1 cellular context compared by ENCODE assay signal in the genomic region with DNA sequence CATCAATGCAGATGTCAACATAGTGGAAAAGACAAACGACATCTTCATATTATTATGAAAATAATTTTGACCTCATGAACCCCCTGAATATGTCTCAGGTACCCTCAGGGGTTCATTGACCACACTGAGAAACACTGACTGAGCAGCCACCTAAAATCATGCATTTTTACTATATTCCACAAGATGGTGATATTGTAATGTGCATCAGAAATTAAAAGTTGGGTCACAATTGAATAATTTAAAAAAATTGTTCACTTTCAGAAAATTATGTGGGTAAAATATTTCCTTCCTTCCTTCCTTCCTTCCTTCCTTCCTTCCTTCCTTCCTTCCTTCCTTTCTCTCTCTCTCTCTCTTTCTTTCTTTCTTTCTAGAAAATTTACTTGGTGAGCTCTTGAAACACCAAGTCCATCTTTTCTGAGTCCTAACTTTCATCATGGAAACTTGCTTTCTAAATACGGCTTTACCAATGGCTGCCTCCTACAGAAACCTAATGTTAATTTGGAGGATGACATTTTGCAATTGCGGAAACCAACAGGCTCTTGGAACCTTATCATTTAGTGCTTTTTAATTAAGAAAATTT.
A peak's percentile ranks its signal among the peaks of the same experiment; 100 is the strongest.
TF ChIP-seq lines count a peak whose summit lies in the region.

No MANE protein-coding gene starts in this region.

TF ChIP-seq in IMR-90, 13 proteins besides CTCF, POLR2A, EP300 and RAD21:
- TF ChIP-seq MAZ (IDR thresholded peaks at IDR 0.05; ENCODE audit: borderline replicate concordance, low read depth, low read length), result no peak
- peak; percentile 39 for TF ChIP-seq SMC3 (IDR thresholded peaks at IDR 0.05; ENCODE audit: low read depth, low read length)
